8 cellular contexts compared by ENCODE assay signal in the genomic region with DNA sequence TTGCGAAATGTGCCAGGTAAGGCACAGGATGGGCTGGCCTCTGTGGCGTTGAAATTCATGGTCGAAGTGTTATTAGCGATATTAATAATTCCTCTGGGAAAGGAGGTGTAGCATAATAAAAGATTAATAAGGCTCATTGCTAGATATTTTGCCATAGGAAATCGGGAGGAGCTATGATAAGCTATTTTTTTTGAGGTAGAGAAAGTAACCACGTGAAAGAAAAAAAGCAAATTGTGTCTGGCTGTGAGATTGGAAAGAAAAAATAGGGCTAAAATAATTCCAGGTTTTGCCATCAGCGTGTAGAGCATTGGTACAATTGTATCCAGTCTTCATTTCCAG. TPM values are rescaled to one million over a fixed set of nuclear protein-coding genes. Genes with fewer than 3 reads are reported as not detected.
DNase-seq lines count a peak whose midpoint lies in the region; ATAC-seq and TF ChIP-seq lines count a peak whose summit lies in the region.

No MANE protein-coding gene starts in this region.

- peaks cover 13% of the 10 kb centered on the region for H3K36me3 Mint-ChIP-seq in HFFc6 (ENCODE audit: low read depth)
- no peaks in the 10 kb centered on the region for H3K36me3 Mint-ChIP-seq in activated T-helper 1 cell treated with anti-CD3 and anti-CD28 coated beads, Interleukin-12 subunit alpha, Interleukin-12 subunit beta, Interleukin-2, Interleukin-4 antibody, amounts not matched to agents 30 ng/mL and 10 ng/mL and 1 ng/mL, durations not matched to agents 14 hours and 24 hours and 36 hours (ENCODE audit: low read depth)

- H3K9me3 Mint-ChIP-seq in HFFc6, result no peaks in the 10 kb centered on the region
- peaks cover 4% of the 10 kb centered on the region for H3K9me3 Mint-ChIP-seq in activated T-helper 1 cell treated with anti-CD3 and anti-CD28 coated beads, Interleukin-12 subunit alpha, Interleukin-12 subunit beta, Interleukin-2, Interleukin-4 antibody, amounts not matched to agents 30 ng/mL and 10 ng/mL and 1 ng/mL, durations not matched to agents 14 hours and 24 hours and 36 hours

- TF ChIP-seq CTCF in HFFc6 (IDR thresholded peaks at IDR 0.05), result no peak
- no peak for TF ChIP-seq CTCF in spleen (IDR thresholded peaks at IDR 0.05 in 8 of 11, conservative IDR thresholded peaks at IDR 0.05 in 3 of 11)

- H3K27ac Mint-ChIP-seq in HFFc6, result peak overlapping the region; percentile 74
- no peak overlapping the region for H3K27ac Mint-ChIP-seq in activated T-helper 1 cell treated with anti-CD3 and anti-CD28 coated beads, Interleukin-12 subunit alpha, Interleukin-12 subunit beta, Interleukin-2, Interleukin-4 antibody, amounts not matched to agents 30 ng/mL and 10 ng/mL and 1 ng/mL, durations not matched to agents 14 hours and 24 hours and 36 hours

- H3K4me3 ChIP-seq in iPS-15b (ENCODE audit: low read depth, low read length) (peak overlapping the region; percentile 79), spleen (peak overlapping the region; percentile 53 to 86 (median 70))

- H3K4me1 ChIP-seq in iPS-15b (ENCODE audit: control insufficient read depth, insufficient read depth, low read length) (peaks cover 7% of the 10 kb centered on the region), spleen (peaks cover 9 to 35% (median 26%) of the 10 kb centered on the region in 6 donors)

- WGBS in spleen, 5 donors, result 3 to 7% (median 6%) methylated on average over 7 of the region's 7 CpGs

- peaks cover 27% of the 10 kb centered on the region for H3K27me3 ChIP-seq in iPS-15b (ENCODE audit: control insufficient read depth, insufficient read depth, low read length)
- H3K27me3 ChIP-seq in spleen (replicated peaks in 1 of 7), result peaks cover 0 to 8% (median 0%) of the 10 kb centered on the region in 7 donors

- H3K36me3 ChIP-seq in iPS-15b (ENCODE audit: control insufficient read depth, insufficient read depth, low read length) (no peaks in the 10 kb centered on the region), spleen (no peaks in the 10 kb centered on the region)

- intact Hi-C loops in activated T-helper 1 cell treated with anti-CD3 and anti-CD28 coated beads, Interleukin-12 subunit alpha, Interleukin-12 subunit beta, Interleukin-2, Interleukin-4 antibody, amounts not matched to agents 30 ng/mL and 10 ng/mL and 1 ng/mL, durations not matched to agents 14 hours and 24 hours and 36 hours (cut with micrococcal nuclease), result loop anchor here (5.0 kb wide), 1 partner anchor 545 kb away; a partner anchor contains a TSS
- intact Hi-C loops in spleen (cut with DNase I; ENCODE audit: low total_unique reads), result no loop called here

- no peaks in the 10 kb centered on the region for H3K9me3 ChIP-seq in iPS-15b (ENCODE audit: control insufficient read depth, insufficient read depth, low read length)
- H3K9me3 ChIP-seq in spleen, result no peaks in the 10 kb centered on the region

- no peak for DNase-seq in HFFc6
- DNase-seq in activated T-helper 1 cell treated with anti-CD3 and anti-CD28 coated beads, Interleukin-12 subunit alpha, Interleukin-12 subunit beta, Interleukin-2, Interleukin-4 antibody, amounts not matched to agents 30 ng/mL and 10 ng/mL and 1 ng/mL, durations not matched to agents 14 hours and 24 hours and 36 hours (ENCODE audit: low spot score), result no peak
- DNase-seq in spleen, result no peak
- DNase-seq in stimulated activated CD4-positive, alpha-beta T cell treated with anti-CD3 and anti-CD28 coated beads, Interleukin-1b, Interleukin-23, amount 100 ng/mL, for 48 hours, result no peak
- no peak for DNase-seq in amniotic stem cell (lab: John Stamatoyannopoulos, UW)

- H3K4me3 Mint-ChIP-seq in HFFc6, result peak overlapping the region; percentile 97
- H3K4me3 Mint-ChIP-seq in activated T-helper 1 cell treated with anti-CD3 and anti-CD28 coated beads, Interleukin-12 subunit alpha, Interleukin-12 subunit beta, Interleukin-2, Interleukin-4 antibody, amounts not matched to agents 30 ng/mL and 10 ng/mL and 1 ng/mL, durations not matched to agents 14 hours and 24 hours and 36 hours, result peak overlapping the region; percentile 78

- TF ChIP-seq POLR2A in spleen (IDR thresholded peaks at IDR 0.05), result no peak

- peaks cover 74% of the 10 kb centered on the region for H3K4me1 Mint-ChIP-seq in HFFc6 (ENCODE audit: low read depth)
- H3K4me1 Mint-ChIP-seq in activated T-helper 1 cell treated with anti-CD3 and anti-CD28 coated beads, Interleukin-12 subunit alpha, Interleukin-12 subunit beta, Interleukin-2, Interleukin-4 antibody, amounts not matched to agents 30 ng/mL and 10 ng/mL and 1 ng/mL, durations not matched to agents 14 hours and 24 hours and 36 hours (ENCODE audit: low read depth), result peaks cover 30% of the 10 kb centered on the region

- H3K27me3 Mint-ChIP-seq in HFFc6 (ENCODE audit: insufficient read depth), result peaks cover 3% of the 10 kb centered on the region
- peaks cover 57% of the 10 kb centered on the region for H3K27me3 Mint-ChIP-seq in activated T-helper 1 cell treated with anti-CD3 and anti-CD28 coated beads, Interleukin-12 subunit alpha, Interleukin-12 subunit beta, Interleukin-2, Interleukin-4 antibody, amounts not matched to agents 30 ng/mL and 10 ng/mL and 1 ng/mL, durations not matched to agents 14 hours and 24 hours and 36 hours (ENCODE audit: insufficient read depth)

- no peak overlapping the region for H3K9ac ChIP-seq in iPS-15b (ENCODE audit: low read depth, low read length)

- H3K27ac ChIP-seq in spleen, result peak overlapping the region in 5 of 8 donors; percentile 80 to 93 (median 91)

- no peak for ATAC-seq in GM21515 (IDR thresholded peaks at IDR 0.05; ENCODE audit: unreplicated experiment)
- ATAC-seq in HG03520 (IDR thresholded peaks at IDR 0.05; ENCODE audit: unreplicated experiment), result no peak

RNA-seq across cellular contexts. Expression of a gene that starts 1.0 kb away (rescaled TPM):
- total RNA-seq in HFFc6 (2021; fragmentation: NEBNext Ultra II Directional; extraction: Animal tissue kit (Norgen Biotek cat#: 25700)), result 100 to 1,000 TPM in 1 of 6 experiments, 10 to 100 TPM in 5; 65.7 to 103 (median 73.4) TPM
- total RNA-seq in activated T-helper 1 cell treated with anti-CD3 and anti-CD28 coated beads, Interleukin-12 subunit alpha, Interleukin-12 subunit beta, Interleukin-2, Interleukin-4 antibody, amounts not matched to agents 30 ng/mL and 10 ng/mL and 1 ng/mL, durations not matched to agents 14 hours and 24 hours and 36 hours, result 1.0 and 1.4 TPM in 2 replicates
- 10 to 100 TPM in 6 of 7 donors, 1 to 10 TPM in 1; 8.2 to 35.8 (median 23.8) TPM for total RNA-seq in spleen
- under 1 TPM; 0.47 to 0.90 (median 0.63) TPM for polyA plus RNA-seq in spleen
